Comparison of ENCODE assay signal across 23 cellular contexts in genomic region chr13:95880346-95880745, GRCh38.
DNase-seq lines count a peak whose midpoint lies in the region.
"Had no signal": no experiment of that assay in that cellular context is flagged by ENCODE, and none has a peak within 500 bp of the region (broad histone marks: within the 10 kb centered on the region; RNA-seq: fewer than 3 reads in every experiment).

No MANE protein-coding gene starts in this region.

- no peak overlapping the region for H4K91ac ChIP-seq in mesenchymal stem cell (ENCODE audit: low read length)

- WGBS in mesenchymal stem cell = 83% methylated on average over 1 of the region's 1 CpG

- H3K9me3 ChIP-seq in adipocyte (ENCODE audit: control insufficient read depth, low read length) (no peaks in the 10 kb centered on the region), mesenchymal stem cell (ENCODE audit: control insufficient read depth, low read length) (no peaks in the 10 kb centered on the region)
- H3K9me3 ChIP-seq: SJCRH30 had no signal

- no peak overlapping the region for H2BK12ac ChIP-seq in mesenchymal stem cell (ENCODE audit: low read length in 2 of 2)

- no peaks in the 10 kb centered on the region for H3K27me3 ChIP-seq in adipocyte (replicated peaks; ENCODE audit: control insufficient read depth, insufficient read depth, low read length)
- no peaks in the 10 kb centered on the region for H3K27me3 ChIP-seq in mesenchymal stem cell (ENCODE audit: control insufficient read depth in 1 of 2, insufficient read depth in 1 of 2, low read length in 2 of 2)
- H3K27me3 ChIP-seq in H7 (ENCODE audit: control insufficient read depth, insufficient read depth, low read length) = no peaks in the 10 kb centered on the region
- H3K27me3 ChIP-seq: SJCRH30 had no signal

- no peaks in the 10 kb centered on the region for H3K79me1 ChIP-seq in mesenchymal stem cell (replicated peaks; ENCODE audit: low read length, poor library complexity, severe bottlenecking)

- H3K14ac ChIP-seq in mesenchymal stem cell (ENCODE audit: low read length in 2 of 2) = no peak overlapping the region

- H3K23ac ChIP-seq in mesenchymal stem cell (ENCODE audit: low read length in 2 of 2) = no peak overlapping the region

- H2AK5ac ChIP-seq in mesenchymal stem cell (ENCODE audit: low read length, severe bottlenecking) = no peak overlapping the region

- no peak overlapping the region for H2BK120ac ChIP-seq in mesenchymal stem cell (ENCODE audit: low read depth, low read length)

- H3K4me2 ChIP-seq in mesenchymal stem cell (ENCODE audit: low read length, poor library complexity, severe bottlenecking) = no peak overlapping the region
- H3K4me2 ChIP-seq: PC-9 had no signal

- H3K36me3 ChIP-seq in adipocyte (ENCODE audit: control insufficient read depth, insufficient read depth, low read length, severe bottlenecking) = peaks cover 45% of the 10 kb centered on the region
- peaks cover 7 to 59% of the 10 kb centered on the region in 2 experiments for H3K36me3 ChIP-seq in mesenchymal stem cell (ENCODE audit: control insufficient read depth in 1 of 2, insufficient read depth in 2 of 2, low read depth in 1 of 2, low read length in 2 of 2)
- H3K36me3 ChIP-seq in H7 (replicated peaks; ENCODE audit: control insufficient read depth, insufficient read depth, low read length) = peaks cover 3% of the 10 kb centered on the region

- no peak overlapping the region for H4K8ac ChIP-seq in mesenchymal stem cell (ENCODE audit: low read length)

- H3K9ac ChIP-seq in adipocyte (ENCODE audit: low read length) (no peak overlapping the region), mesenchymal stem cell (ENCODE audit: low read length) (no peak overlapping the region)

- no peaks in the 10 kb centered on the region for H3K4me1 ChIP-seq in adipocyte (ENCODE audit: control insufficient read depth, insufficient read depth, low read length)
- peaks cover 2% of the 10 kb centered on the region for H3K4me1 ChIP-seq in mesenchymal stem cell (ENCODE audit: control insufficient read depth, insufficient read depth, low read depth, low read length)

- H2BK5ac ChIP-seq in mesenchymal stem cell (ENCODE audit: low read depth, low read length, poor library complexity, severe bottlenecking) = no peak overlapping the region

- H2AFZ ChIP-seq in mesenchymal stem cell (ENCODE audit: low read depth, low read length) = no peak overlapping the region
- H2AFZ ChIP-seq: PC-9 had no signal

- H3K18ac ChIP-seq in mesenchymal stem cell (ENCODE audit: low read depth in 1 of 2, low read length in 2 of 2) = no peak overlapping the region

- H3K4me3 ChIP-seq in adipocyte (ENCODE audit: low read length) = no peak overlapping the region
- no peak overlapping the region for H3K4me3 ChIP-seq in mesenchymal stem cell (ENCODE audit: insufficient read depth in 1 of 2, low read depth in 1 of 2, low read length in 2 of 2)
- no peak overlapping the region for H3K4me3 ChIP-seq in H7 (ENCODE audit: insufficient read depth, low read depth, low read length)
- H3K4me3 ChIP-seq: PC-9, SJCRH30 had no signal

- no peak overlapping the region for H2BK15ac ChIP-seq in mesenchymal stem cell (ENCODE audit: low read depth, poor library complexity, severe bottlenecking)

- H3K4ac ChIP-seq in mesenchymal stem cell (ENCODE audit: low read depth in 1 of 2, low read length in 2 of 2) = no peak overlapping the region

- H3K27ac ChIP-seq in mesenchymal stem cell (ENCODE audit: low read length, poor library complexity, severe bottlenecking) = no peak overlapping the region
- H3K27ac ChIP-seq: HL-60, PC-9, SJCRH30 had no signal

- peak; percentile 6 for DNase-seq in M059J (ENCODE audit: low read depth)
- peak; percentile 12 for DNase-seq in adipocyte (ENCODE audit: low read depth)
- peak; percentile 1 for DNase-seq in fibroblast of peridontal ligament (ENCODE audit: extremely low read depth)
- peak; percentile 4 for DNase-seq in mesenchymal stem cell
- DNase-seq in GOT3 (lab: John Stamatoyannopoulos, UW) = no peak
- DNase-seq in H7 = no peak
- no peak for DNase-seq in superior temporal gyrus (ENCODE audit: extremely low spot score)
- DNase-seq: 8988T; ACHN; Calu3; DMS79 treated with DMSO at 0.1 percent for 48 hours; GF-D8; Karpas-422; NCI-H1092 treated with DMSO at 0.1 percent for 48 hours; NCI-H1436; NCI-H187 treated with DMSO at 0.1 percent for 48 hours; NCI-H2171 treated with DMSO at 0.1 percent for 48 hours; NCI-H524 treated with DMSO at 0.1 percent for 48 hours; NCI-H82; NK-92 treated with Interleukin-12 subunit alpha and Interleukin-12 subunit beta, amount 100 ng/mL, for 24 hours; PC-9; SJCRH30 had no signal

Comparison
In these comparisons a context has a peak if more than half of its experiments do, and no peak if none do; other contexts are left out.
1. DNase-seq: peak in M059J (single experiment), adipocyte (single experiment), fibroblast of peridontal ligament (single experiment) and mesenchymal stem cell (single experiment); none in GOT3 (single experiment), H7 (single experiment) and superior temporal gyrus (single experiment).